Comparison of ENCODE assay signal across 10 cellular contexts in genomic region chr9:109114670-109115069, GRCh38. TPM values are rescaled to one million over a fixed set of nuclear protein-coding genes. Genes with fewer than 3 reads are reported as not detected.
A peak's percentile ranks its signal among the peaks of the same experiment; 100 is the strongest.
DNase-seq lines count a peak whose midpoint lies in the region; ATAC-seq and TF ChIP-seq lines count a peak whose summit lies in the region.
"Had no signal": no experiment of that assay in that cellular context is flagged by ENCODE, and none has a peak within 500 bp of the region (broad histone marks: within the 10 kb centered on the region; RNA-seq: fewer than 3 reads in every experiment).

No MANE protein-coding gene starts in this region.

- H3K9me3 Mint-ChIP-seq in natural killer cell treated with Interleukin-12 subunit alpha and Interleukin-12 subunit beta and Interleukin-15 and Interleukin-18, amount 100 ng/mL, for 72 hours: no peaks in the 10 kb centered on the region
- no peaks in the 10 kb centered on the region for H3K9me3 Mint-ChIP-seq in natural killer cell

- no peak overlapping the region for H3K4me3 Mint-ChIP-seq in natural killer cell treated with Interleukin-12 subunit alpha and Interleukin-12 subunit beta and Interleukin-15 and Interleukin-18, amount 100 ng/mL, for 72 hours
- H3K4me3 Mint-ChIP-seq in natural killer cell: no peak overlapping the region

- H3K4me3 ChIP-seq in adrenal gland (peak overlapping the region in 1 of 4 donors; percentile 36), uterus (no peak overlapping the region)
- H3K4me3 ChIP-seq: MG63 had no signal

- H3K4me1 Mint-ChIP-seq in natural killer cell treated with Interleukin-12 subunit alpha and Interleukin-12 subunit beta and Interleukin-15 and Interleukin-18, amount 100 ng/mL, for 72 hours (ENCODE audit: low read depth in 2 of 2): peaks cover 49 to 62% of the 10 kb centered on the region in 2 donors
- H3K4me1 Mint-ChIP-seq in natural killer cell: peaks cover 72 to 75% of the 10 kb centered on the region in 2 donors

- H3K27ac Mint-ChIP-seq in natural killer cell treated with Interleukin-12 subunit alpha and Interleukin-12 subunit beta and Interleukin-15 and Interleukin-18, amount 100 ng/mL, for 72 hours: peak overlapping the region; percentile 3 to 27
- H3K27ac Mint-ChIP-seq in natural killer cell: no peak overlapping the region

- TF ChIP-seq POLR2A in adrenal gland (IDR thresholded peaks at IDR 0.05): no peak
- TF ChIP-seq POLR2A in uterus (IDR thresholded peaks at IDR 0.05): no peak

- H3K9me3 ChIP-seq in adrenal gland (replicated peaks in 1 of 3) (no peaks in the 10 kb centered on the region), uterus (no peaks in the 10 kb centered on the region)
- H3K9me3 ChIP-seq: MG63 had no signal

- 37 to 48% (median 43%) methylated on average over 3 of the region's 3 CpGs for WGBS in adrenal gland, 4 donors

- no peak for DNase-seq in natural killer cell treated with Interleukin-12 subunit alpha and Interleukin-12 subunit beta and Interleukin-15 and Interleukin-18, amount 100 ng/mL, for 72 hours (ENCODE audit: low spot score)
- DNase-seq in natural killer cell (no peak), adrenal gland (peak in 2 of 7 donors; percentile 24 to 27), left lobe of liver (ENCODE audit: low spot score) (no peak), uterus (no peak), NCI-H146 (lab: John Stamatoyannopoulos, UW) (no peak), putamen (ENCODE audit: low spot score) (no peak)
- DNase-seq: MG63; stimulated activated CD4-positive, alpha-beta T cell treated with anti-CD3 and anti-CD28 coated beads, Interleukin-4, amount 100 ng/mL, for 4 hours had no signal

- TF ChIP-seq CTCF in natural killer cell (IDR thresholded peaks at IDR 0.05): no peak
- TF ChIP-seq CTCF in adrenal gland (IDR thresholded peaks at IDR 0.05): no peak
- no peak for TF ChIP-seq CTCF in uterus (IDR thresholded peaks at IDR 0.05)

- H3K36me3 ChIP-seq in adrenal gland (replicated peaks in 1 of 2) (no peaks in the 10 kb centered on the region), uterus (no peaks in the 10 kb centered on the region)
- H3K36me3 ChIP-seq: MG63 had no signal

- no peaks in the 10 kb centered on the region for H3K27me3 Mint-ChIP-seq in natural killer cell treated with Interleukin-12 subunit alpha and Interleukin-12 subunit beta and Interleukin-15 and Interleukin-18, amount 100 ng/mL, for 72 hours
- no peaks in the 10 kb centered on the region for H3K27me3 Mint-ChIP-seq in natural killer cell (ENCODE audit: low read depth in 2 of 2)

- H3K27me3 ChIP-seq in adrenal gland (no peaks in the 10 kb centered on the region), uterus (no peaks in the 10 kb centered on the region)
- H3K27me3 ChIP-seq: MG63 had no signal

- intact Hi-C loops in natural killer cell (cut with micrococcal nuclease) (no loop called here), adrenal gland (cut with DNase I) (no loop called here), uterus (cut with DNase I; ENCODE audit: low total_unique reads) (no loop called here)

- H3K36me3 Mint-ChIP-seq in natural killer cell treated with Interleukin-12 subunit alpha and Interleukin-12 subunit beta and Interleukin-15 and Interleukin-18, amount 100 ng/mL, for 72 hours: peaks cover 6% of the 10 kb centered on the region
- no peaks in the 10 kb centered on the region for H3K36me3 Mint-ChIP-seq in natural killer cell

- H3K4me1 ChIP-seq in adrenal gland (replicated peaks in 1 of 2) (peaks cover 58 to 85% of the 10 kb centered on the region in 2 donors), uterus (peaks cover 5% of the 10 kb centered on the region in 2 donors)

- ATAC-seq in natural killer cell treated with Interleukin-12 subunit alpha and Interleukin-12 subunit beta and Interleukin-15 and Interleukin-18, amount 100 ng/mL, for 72 hours: no peak
- ATAC-seq in natural killer cell (no peak), left lobe of liver (peak; percentile 17), GM19467 (IDR thresholded peaks at IDR 0.05; ENCODE audit: unreplicated experiment) (no peak)

- H3K27ac ChIP-seq in adrenal gland (peak overlapping the region; percentile 38 to 90 (median 74)), uterus (peak overlapping the region; percentile 78 to 87)

RNA-seq across cellular contexts. Expression of gene TMEM245, which starts 5.1 kb away (rescaled TPM):
- 10 to 100 TPM; 23.9 to 26.7 TPM for total RNA-seq in natural killer cell treated with Interleukin-12 subunit alpha and Interleukin-12 subunit beta and Interleukin-15 and Interleukin-18, amount 100 ng/mL, for 72 hours
- total RNA-seq in natural killer cell: 10 to 100 TPM; 14.5 to 22.5 (median 21.8) TPM
- total RNA-seq in adrenal gland: 100 to 1,000 TPM in 7 of 8 donors, 10 to 100 TPM in 1; 97.5 to 363 (median 206) TPM
- polyA plus RNA-seq in adrenal gland: 10 to 100 TPM; 23.6 to 79.5 (median 27.5) TPM
- 33.7 TPM for total RNA-seq in left lobe of liver
- 10 to 100 TPM; 59.7 to 80.0 (median 76.0) TPM for total RNA-seq in uterus

RNA-seq across cellular contexts. Expression of gene FRRS1L, which starts 52.4 kb away (rescaled TPM):
- not detected for total RNA-seq in natural killer cell treated with Interleukin-12 subunit alpha and Interleukin-12 subunit beta and Interleukin-15 and Interleukin-18, amount 100 ng/mL, for 72 hours
- total RNA-seq in natural killer cell (not detected), adrenal gland (10 to 100 TPM; 12.1 to 24.8 (median 18.9) TPM), left lobe of liver (0.03 TPM), uterus (10 to 100 TPM in 2 of 4 donors, 1 to 10 TPM in 1, under 1 TPM in 1; under 0.01 to 10.9 (median 10.1) TPM)
- polyA plus RNA-seq in adrenal gland: 10 to 100 TPM in 1 of 3 donors, 1 to 10 TPM in 2; 2.9 to 10.9 (median 4.0) TPM

Comparison
In these comparisons a context has a peak if more than half of its experiments do, and no peak if none do; other contexts are left out.
1. H3K27ac Mint-ChIP-seq: peak in natural killer cell treated with Interleukin-12 subunit alpha and Interleukin-12 subunit beta and Interleukin-15 and Interleukin-18, amount 100 ng/mL, for 72 hours (2 of 2); none in natural killer cell (0 of 2).